In the genomic region with DNA sequence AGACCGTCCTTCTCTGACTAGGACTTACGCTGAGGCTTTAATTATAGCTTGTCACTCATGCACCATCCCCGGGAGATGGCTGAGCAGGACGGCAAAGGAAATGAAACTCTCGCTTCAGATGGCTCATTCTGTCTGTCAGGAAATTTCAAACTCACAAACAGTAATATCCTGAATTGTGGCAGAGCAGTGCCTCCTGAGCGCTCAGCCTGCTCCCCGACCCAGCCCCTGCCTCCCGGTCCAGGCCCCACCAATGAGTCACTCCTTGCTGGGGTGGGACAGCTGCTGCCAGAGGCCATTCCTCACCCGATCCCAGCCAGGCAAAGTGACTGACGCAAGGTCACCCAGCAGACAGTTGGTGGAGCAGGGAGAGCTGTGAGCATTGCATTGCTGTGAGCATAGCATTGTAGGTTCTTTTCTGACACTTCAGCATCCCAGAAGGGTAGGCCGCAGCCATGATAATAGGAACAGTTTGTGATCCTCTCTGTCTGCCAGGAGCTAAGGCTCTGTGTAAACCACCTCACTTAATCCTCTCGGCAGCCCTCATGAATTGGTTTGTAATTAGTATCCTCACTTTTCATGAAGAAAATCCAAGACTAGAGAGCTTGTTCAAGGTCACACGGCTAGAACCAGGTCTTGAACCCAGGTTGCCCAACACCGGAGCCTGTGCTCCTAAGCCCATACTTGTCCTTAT, we compare ENCODE assay signal across 11 cellular contexts. TPM values are rescaled to one million over a fixed set of nuclear protein-coding genes. Genes with fewer than 3 reads are reported as not detected.
DNase-seq lines count a peak whose midpoint lies in the region; ATAC-seq and TF ChIP-seq lines count a peak whose summit lies in the region.
"Had no signal": no experiment of that assay in that cellular context is flagged by ENCODE, and none has a peak within 500 bp of the region (broad histone marks: within the 10 kb centered on the region; RNA-seq: fewer than 3 reads in every experiment).

No MANE protein-coding gene starts in this region.

- CTCF ChIA-PET in SK-N-SH (lab: Yijun Ruan, JAX): interaction anchor here (0.8 to 2.4 kb wide), 10 partner anchors 8 to 126 kb away, joined by 3 to 9 read pairs (median 4); no protein-coding TSS in a partner anchor

- POLR2A ChIA-PET in SK-N-SH (lab: Yijun Ruan, JAX): interaction anchor here (1.2 kb wide), 1 partner anchor 9 kb away, joined by 3 read pairs; no protein-coding TSS in a partner anchor

- H3K9ac ChIP-seq in SK-N-SH: no peak overlapping the region

- H3K27ac ChIP-seq in SK-N-SH (ENCODE audit: low read depth in 2 of 2, low read length in 1 of 2): no peak overlapping the region

- H2AFZ ChIP-seq in SK-N-SH (ENCODE audit: low read depth): no peak overlapping the region

- H3K36me3 ChIP-seq in mucosa of descending colon (ENCODE audit: low read depth): no peaks in the 10 kb centered on the region
- H3K36me3 ChIP-seq in SK-N-SH (replicated peaks in 1 of 2; ENCODE audit: control insufficient read depth in 1 of 2, insufficient read depth in 2 of 2, low read length in 1 of 2): no peaks in the 10 kb centered on the region

- H3K79me2 ChIP-seq in SK-N-SH (ENCODE audit: insufficient read depth): no peaks in the 10 kb centered on the region

- H3K4me3 ChIP-seq in mucosa of descending colon (no peak overlapping the region), SK-N-SH (ENCODE audit: low read depth in 2 of 2, low read length in 1 of 2) (no peak overlapping the region)

- no peak for TF ChIP-seq CTCF in mucosa of descending colon (IDR thresholded peaks at IDR 0.05)
- no peak for TF ChIP-seq CTCF in SK-N-SH (IDR thresholded peaks at IDR 0.05)

- peak; percentile 51 for ATAC-seq in GM18499 (IDR thresholded peaks at IDR 0.05; ENCODE audit: insufficient read depth, unreplicated experiment)
- peak; percentile 83 for ATAC-seq in GM21825 (IDR thresholded peaks at IDR 0.05; ENCODE audit: unreplicated experiment)
- ATAC-seq in mucosa of descending colon: peak; percentile 14
- no peak for ATAC-seq in HG02798 (IDR thresholded peaks at IDR 0.05; ENCODE audit: poor library complexity, unreplicated experiment)

- no peak for TF ChIP-seq RAD21 in SK-N-SH (IDR thresholded peaks at IDR 0.05; ENCODE audit: low read length)

- no peaks in the 10 kb centered on the region for H4K20me1 ChIP-seq in SK-N-SH (ENCODE audit: insufficient read depth)

- DNase-seq in NCI-H2227 treated with DMSO at 0.1 percent for 48 hours (lab: John Stamatoyannopoulos, UW): peak; percentile 48
- no peak for DNase-seq in mucosa of descending colon
- no peak for DNase-seq in SK-N-SH
- DNase-seq in NCI-H1930 (lab: John Stamatoyannopoulos, UW): no peak
- no peak for DNase-seq in NCI-H748 treated with DMSO at 0.1 percent for 48 hours (lab: John Stamatoyannopoulos, UW)
- DNase-seq: immature natural killer cell had no signal

- peaks cover 11% of the 10 kb centered on the region for H3K27me3 ChIP-seq in SK-N-SH (ENCODE audit: insufficient read depth)

- no peaks in the 10 kb centered on the region for H3F3A ChIP-seq in SK-N-SH (replicated peaks; ENCODE audit: insufficient read depth)

- H3K9me3 ChIP-seq in mucosa of descending colon (no peaks in the 10 kb centered on the region), SK-N-SH (no peaks in the 10 kb centered on the region)

- H3K4me1 ChIP-seq in mucosa of descending colon (ENCODE audit: low read depth) (no peaks in the 10 kb centered on the region), SK-N-SH (ENCODE audit: control insufficient read depth in 1 of 2, insufficient read depth in 2 of 2, low read depth in 1 of 2, low read length in 1 of 2) (peaks cover 0 to 22% of the 10 kb centered on the region in 2 experiments; a peak in 1 of 4 replicates)

- TF ChIP-seq EP300 in SK-N-SH (IDR thresholded peaks at IDR 0.05; ENCODE audit: borderline replicate concordance in 1 of 2, low read depth in 1 of 2, low read length in 1 of 2): no peak

- H3K9me2 ChIP-seq in SK-N-SH: no peaks in the 10 kb centered on the region

- H3K4me2 ChIP-seq in SK-N-SH: no peak overlapping the region

- intact Hi-C loops in mucosa of descending colon (cut with DNase I, micrococcal nuclease): no loop called here

- 67% methylated on average over 11 of the region's 14 CpGs for WGBS in SK-N-SH (ENCODE audit: low lambda C conversion rate)

TF ChIP-seq in SK-N-SH, 30 proteins besides CTCF, POLR2A, EP300 and RAD21:
- TF ChIP-seq FOSL2 (IDR thresholded peaks at IDR 0.05; ENCODE audit: borderline replicate concordance, low read depth) (no peak), RXRA (IDR thresholded peaks at IDR 0.05; ENCODE audit: borderline replicate concordance, low read depth) (no peak), GATA2 (CRISPR knock-in tag; IDR thresholded peaks at IDR 0.05) (no peak), TCF12 (IDR thresholded peaks at IDR 0.05) (no peak), TAF1 (IDR thresholded peaks at IDR 0.05; ENCODE audit: borderline replicate concordance, low read depth, low read length) (no peak), TEAD4 (IDR thresholded peaks at IDR 0.05; ENCODE audit: borderline replicate concordance, insufficient read depth) (no peak), RCOR1 (IDR thresholded peaks at IDR 0.05; ENCODE audit: low read length) (no peak), YY1 (IDR thresholded peaks at IDR 0.05; ENCODE audit: low read depth) (no peak), JUND (IDR thresholded peaks at IDR 0.05) (no peak), ELF1 (IDR thresholded peaks at IDR 0.05) (no peak), SMC3 (IDR thresholded peaks at IDR 0.05; ENCODE audit: low read depth, low read length) (no peak)
- TF ChIP-seq, protein P1, sequence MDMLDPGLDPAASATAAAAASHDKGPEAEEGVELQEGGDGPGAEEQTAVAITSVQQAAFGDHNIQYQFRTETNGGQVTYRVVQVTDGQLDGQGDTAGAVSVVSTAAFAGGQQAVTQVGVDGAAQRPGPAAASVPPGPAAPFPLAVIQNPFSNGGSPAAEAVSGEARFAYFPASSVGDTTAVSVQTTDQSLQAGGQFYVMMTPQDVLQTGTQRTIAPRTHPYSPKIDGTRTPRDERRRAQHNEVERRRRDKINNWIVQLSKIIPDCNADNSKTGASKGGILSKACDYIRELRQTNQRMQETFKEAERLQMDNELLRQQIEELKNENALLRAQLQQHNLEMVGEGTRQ (IDR thresholded peaks at IDR 0.05; ENCODE audit: borderline replicate concordance, low read depth, low read length): no peak
TF ChIP-seq in SK-N-SH: peak in this region for 0.

RNA-seq across cellular contexts. Expression of a gene that starts 20.9 kb away (rescaled TPM):
- total RNA-seq in mucosa of descending colon: not detected
- polyA plus RNA-seq in SK-N-SH (2012; rRNA removed): not detected in 2 replicates
- not detected in 2 replicates for polyA plus RNA-seq in SK-N-SH (2012; cell fraction: cytosol; rRNA removed)
- not detected in 2 replicates for polyA plus RNA-seq in SK-N-SH (2012; cell fraction: nucleus; rRNA removed)
- total RNA-seq: HT-29, urinary bladder had no signal
- polyA plus RNA-seq: immature natural killer cell, urinary bladder had no signal
